ENCODE assay signal across 16 cellular contexts in the genomic region with DNA sequence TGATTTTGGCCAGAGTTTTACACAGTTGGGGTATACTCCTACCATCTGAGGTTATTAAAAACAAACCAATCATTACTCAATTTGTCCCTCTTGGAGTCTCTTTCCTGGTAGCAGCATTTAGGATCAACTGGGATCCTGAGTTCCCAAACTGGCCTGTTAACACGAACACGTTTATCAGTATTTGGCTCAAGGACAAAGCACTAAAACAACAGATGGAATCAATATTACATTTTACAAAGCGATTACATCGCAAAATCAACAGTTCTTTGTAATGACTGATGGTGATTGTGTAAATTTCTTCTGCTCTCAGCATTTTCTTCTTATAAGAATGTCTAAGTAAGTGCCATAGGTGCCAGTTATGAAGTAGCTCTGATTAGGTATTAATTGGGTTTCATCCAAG.
"Had no signal": no experiment of that assay in that cellular context is flagged by ENCODE, and none has a peak within 500 bp of the region (broad histone marks: within the 10 kb centered on the region; RNA-seq: fewer than 3 reads in every experiment).

No MANE protein-coding gene starts in this region.

- H3K27me3 ChIP-seq: heart left ventricle, upper lobe of left lung had no signal

- DNase-seq: activated CD4-positive, alpha-beta T cell treated with anti-CD3 and anti-CD28 coated beads, Interleukin-2, amount 10 ng/mL, durations not matched to agents 7 days and 5 days; activated CD4-positive, CD25-positive, alpha-beta regulatory T cell; activated CD8-positive, alpha-beta memory T cell treated with anti-CD3 and anti-CD28 coated beads for 24 hours; activated naive CD4-positive, alpha-beta T cell treated with anti-CD3 and anti-CD28 coated beads, Interleukin-2, amount 10 ng/mL, durations not matched to agents 7 days and 5 days; activated T-cell treated with anti-CD3 and anti-CD28 coated beads for 4 hours; effector memory CD8-positive, alpha-beta T cell; heart left ventricle; kidney; nephron progenitor cell; stimulated activated CD4-positive, alpha-beta T cell treated with anti-CD3 and anti-CD28 coated beads, Interleukin-4, amount 100 ng/mL, for 1 hour; stimulated activated CD8-positive, alpha-beta memory T cell treated with anti-CD3 and anti-CD28 coated beads, Interleukin-4, amount 100 ng/mL, for 48 hours; stimulated activated naive CD8-positive, alpha-beta T cell treated with anti-CD3 and anti-CD28 coated beads, Interleukin-15, Interleukin-2, amounts not matched to agents 100 U/mL and 50 U/mL, for 24 hours; T-helper 2 cell; upper lobe of left lung had no signal

- H3K4me3 ChIP-seq: heart left ventricle, upper lobe of left lung had no signal

- H3K36me3 ChIP-seq: heart left ventricle, upper lobe of left lung had no signal

- FAIRE-seq: TTC549 had no signal

- H3K9me3 ChIP-seq: heart left ventricle, upper lobe of left lung had no signal

- H3K27ac ChIP-seq: heart left ventricle, upper lobe of left lung had no signal

- ATAC-seq: activated T-helper 17 cell treated with anti-CD3 and anti-CD28 coated beads, Interleukin-2, amount 50 U/mL, for 72 hours; effector memory CD8-positive, alpha-beta T cell; heart left ventricle; stimulated activated naive CD8-positive, alpha-beta T cell treated with anti-CD3 and anti-CD28 coated beads, Interleukin-15, Interleukin-2, amounts not matched to agents 100 U/mL and 50 U/mL, for 24 hours had no signal

- H3K4me1 ChIP-seq: upper lobe of left lung had no signal
